ENCODE assay signal across 8 cellular contexts in the genomic region with DNA sequence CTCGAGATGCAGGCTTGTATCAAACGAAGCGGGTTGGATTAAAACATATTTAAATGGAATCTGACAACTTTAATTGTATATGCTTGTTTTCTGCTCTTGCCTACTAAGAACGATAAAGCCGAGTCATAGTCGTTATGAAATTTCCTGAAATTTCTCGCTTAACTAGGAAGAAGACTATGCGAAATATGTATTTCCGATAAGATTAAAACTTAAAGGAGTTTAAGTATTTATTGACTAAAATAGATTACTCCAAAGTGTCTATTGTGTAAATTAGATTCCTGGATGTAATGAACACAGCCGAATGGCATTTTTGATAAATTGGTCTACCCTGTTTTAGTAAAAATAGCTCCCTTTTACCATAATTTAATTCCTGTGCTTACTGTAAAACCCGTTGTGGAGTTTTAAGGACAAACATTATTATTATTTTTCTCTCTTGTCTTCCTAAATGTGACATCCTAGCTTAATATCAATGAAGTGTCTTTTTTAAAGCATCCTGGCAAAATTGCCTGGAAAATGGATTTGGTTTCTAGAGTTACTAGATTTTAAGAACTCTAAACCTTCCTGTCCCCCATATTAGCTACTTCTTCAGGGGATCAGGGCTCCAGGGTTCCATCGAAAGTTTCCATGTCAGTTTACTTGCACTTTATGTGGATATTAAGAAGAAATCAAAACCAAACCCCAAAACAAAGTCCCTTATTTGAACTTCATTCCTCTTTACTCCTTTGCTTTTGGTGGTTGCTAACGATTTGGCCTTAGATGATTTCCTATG. TPM values are rescaled to one million over a fixed set of nuclear protein-coding genes. Genes with fewer than 3 reads are reported as not detected.
A peak's percentile ranks its signal among the peaks of the same experiment; 100 is the strongest.
DNase-seq lines count a peak whose midpoint lies in the region; ATAC-seq, FAIRE-seq and TF ChIP-seq lines count a peak whose summit lies in the region.

No MANE protein-coding gene starts in this region.

- H3K4me3 ChIP-seq in CD4-positive, CD25-positive, alpha-beta regulatory T cell (ENCODE audit: low read depth, low read length), result peak overlapping the region; percentile 58
- H3K4me3 ChIP-seq in NB4 (ENCODE audit: low read depth, low read length) (peak overlapping the region; percentile 56), H1 (ENCODE audit: extremely low read depth in 1 of 4, insufficient read depth in 2 of 4, low read depth in 3 of 4, low read length in 4 of 4) (peak overlapping the region; percentile 59 to 88 (median 70)), neural progenitor cell (peak overlapping the region; percentile 96)

- H3K9ac ChIP-seq in H1 (replicated peaks in 1 of 4; ENCODE audit: extremely low read depth in 1 of 4, low read depth in 3 of 4, low read length in 3 of 4) (no peak overlapping the region), neural progenitor cell (no peak overlapping the region)

- H2AK5ac ChIP-seq in H1 (ENCODE audit: low read depth, low read length), result no peak overlapping the region

- no peak overlapping the region for H2BK12ac ChIP-seq in H1 (ENCODE audit: low read depth, low read length)

- no peak for TF ChIP-seq POLR2A in NB4 (IDR thresholded peaks at IDR 0.05; ENCODE audit: extremely low read depth, insufficient read length)
- TF ChIP-seq POLR2A in H1 (IDR thresholded peaks at IDR 0.05; ENCODE audit: control extremely low read depth in 1 of 2, low read depth in 2 of 2, low read length in 2 of 2), result no peak

- H2BK15ac ChIP-seq in H1 (ENCODE audit: low read length), result no peak overlapping the region

- POLR2A ChIA-PET in H1 (lab: Charles Lee; ENCODE audit: partially characterized antibody), result interaction anchor here (0.7 to 2.6 kb wide), 5 partner anchors 9 to 243 kb away, joined by 3 to 12 read pairs (median 6); no protein-coding TSS in a partner anchor

- no peak for TF ChIP-seq EP300 in H1 (IDR thresholded peaks at IDR 0.05; ENCODE audit: borderline replicate concordance in 1 of 2, low read depth in 2 of 2, low read length in 2 of 2)

- peaks cover 15 to 16% of the 10 kb centered on the region in 2 experiments for H4K20me1 ChIP-seq in H1 (replicated peaks in 1 of 2; ENCODE audit: control insufficient read depth in 1 of 2, insufficient read depth in 2 of 2, low read length in 2 of 2)
- H4K20me1 ChIP-seq in neural progenitor cell (ENCODE audit: low read depth), result peaks cover 58% of the 10 kb centered on the region

- H3K56ac ChIP-seq in H1 (replicated peaks; ENCODE audit: insufficient read length, low read depth, low read length), result no peak overlapping the region

- no peak overlapping the region for H2BK20ac ChIP-seq in H1 (ENCODE audit: low read length)

- H3K27ac Mint-ChIP-seq in CD4-positive, CD25-positive, alpha-beta regulatory T cell, result no peak overlapping the region
- H3K27ac Mint-ChIP-seq in neural progenitor cell, result no peak overlapping the region

- no peak for FAIRE-seq in H1 (lab: Jason Lieb, UNC)

- H2AFZ ChIP-seq in H1 (ENCODE audit: low read length) (no peak overlapping the region), neural progenitor cell (replicated peaks) (no peak overlapping the region)

- H3K4me2 ChIP-seq in H1 (ENCODE audit: insufficient read depth in 1 of 2, low read depth in 2 of 2, low read length in 2 of 2) (peak overlapping the region; percentile 74), neural progenitor cell (peak overlapping the region; percentile 81)

- H3K18ac ChIP-seq in H1 (ENCODE audit: extremely low read depth, low read length), result no peak overlapping the region

- H3K79me2 ChIP-seq in H1 (ENCODE audit: control insufficient read depth in 1 of 2, insufficient read depth in 2 of 2, low read length in 2 of 2) (peaks cover 26 to 65% of the 10 kb centered on the region in 2 experiments), neural progenitor cell (ENCODE audit: low read depth) (peaks cover 65% of the 10 kb centered on the region)

- DNase-seq in CD4-positive, CD25-positive, alpha-beta regulatory T cell, result no peak
- DNase-seq in NB4 (ENCODE audit: low read depth) (no peak), H1 (ENCODE audit: low read depth in 1 of 2, low spot score in 2 of 2) (no peak), neural progenitor cell (ENCODE audit: low spot score) (no peak), NCI-H2029 treated with DMSO at 0.1 percent for 48 hours (lab: John Stamatoyannopoulos, UW) (no peak), GM20000 (ENCODE audit: low spot score) (no peak)

- H3K27me3 Mint-ChIP-seq in CD4-positive, CD25-positive, alpha-beta regulatory T cell, result peaks cover 12% of the 10 kb centered on the region
- H3K27me3 Mint-ChIP-seq in neural progenitor cell (ENCODE audit: insufficient read depth, low read depth), result peaks cover 22% of the 10 kb centered on the region

- no peak overlapping the region for H4K5ac ChIP-seq in H1 (ENCODE audit: insufficient read length, low read depth, low read length)

- H3K14ac ChIP-seq in H1 (ENCODE audit: insufficient read length), result no peak overlapping the region

- H4K91ac ChIP-seq in H1 (replicated peaks; ENCODE audit: insufficient read length, low read length), result no peak overlapping the region

- no peak overlapping the region for H2BK120ac ChIP-seq in H1 (replicated peaks; ENCODE audit: low read depth, low read length)

- H3K36me3 Mint-ChIP-seq in CD4-positive, CD25-positive, alpha-beta regulatory T cell, result peaks cover 3% of the 10 kb centered on the region
- peaks cover 9% of the 10 kb centered on the region for H3K36me3 Mint-ChIP-seq in neural progenitor cell

- TF ChIP-seq CTCF in NB4 (IDR thresholded peaks at IDR 0.05; ENCODE audit: low read depth, low read length), result no peak
- no peak for TF ChIP-seq CTCF in H1 (IDR thresholded peaks at IDR 0.05; ENCODE audit: control extremely low read depth in 1 of 3, insufficient read depth in 1 of 3, low read depth in 1 of 3, low read length in 3 of 3)
- TF ChIP-seq CTCF in neural progenitor cell (IDR thresholded peaks at IDR 0.05), result no peak
- TF ChIP-seq CTCF in GM20000 (IDR thresholded peaks at IDR 0.05; ENCODE audit: extremely low read depth, missing control alignments), result no peak

- 48% methylated on average over 13 of the region's 13 CpGs; no CpG with 5 or more reads in 1 of the 2 experiments for WGBS in H1 (ENCODE audit: extremely low coverage in 1 of 2, insufficient coverage in 1 of 2, insufficient read length in 1 of 2, insufficient replicate concordance in 2 of 2, low coverage in 1 of 2, low lambda C conversion rate in 2 of 2, missing lambda C conversion rate in 1 of 2), 2 experiments

- no peak overlapping the region for H2BK5ac ChIP-seq in H1 (ENCODE audit: low read depth, low read length)

- H3K9me3 ChIP-seq in CD4-positive, CD25-positive, alpha-beta regulatory T cell (ENCODE audit: control insufficient read depth in 2 of 2, low read length in 2 of 2), result no peaks in the 10 kb centered on the region
- H3K9me3 ChIP-seq in H1 (ENCODE audit: insufficient read depth in 2 of 2, low read depth in 1 of 2, low read length in 1 of 2) (no peaks in the 10 kb centered on the region), neural progenitor cell (ENCODE audit: low read depth) (no peaks in the 10 kb centered on the region)

- CTCF ChIA-PET in H1 (lab: Charles Lee; ENCODE audit: partially characterized antibody), result interaction anchor here (0.7 to 3.0 kb wide), 6 partner anchors 11 to 132 kb away, joined by 3 to 13 read pairs (median 3); no protein-coding TSS in a partner anchor

- peaks cover 44% of the 10 kb centered on the region for H3F3A ChIP-seq in neural progenitor cell (ENCODE audit: low read depth)

- H3K4ac ChIP-seq in H1 (replicated peaks; ENCODE audit: insufficient read length, low read depth, low read length), result no peak overlapping the region

- ATAC-seq in CD4-positive, CD25-positive, alpha-beta regulatory T cell (ENCODE audit: low read depth in 2 of 2), result no peak
- ATAC-seq in GM21717 (IDR thresholded peaks at IDR 0.05; ENCODE audit: unreplicated experiment), result no peak
- no peak for ATAC-seq in GM21381 (IDR thresholded peaks at IDR 0.05; ENCODE audit: unreplicated experiment)

- peaks cover 11% of the 10 kb centered on the region; the same call in 1 of the 2 replicates for H3K23me2 ChIP-seq in H1 (ENCODE audit: low read depth, low read length)

- H3K27ac ChIP-seq in CD4-positive, CD25-positive, alpha-beta regulatory T cell (ENCODE audit: insufficient read depth, low read length, poor library complexity, severe bottlenecking), result no peak overlapping the region
- no peak overlapping the region for H3K27ac ChIP-seq in H1 (ENCODE audit: low read depth, low read length)
- no peak overlapping the region for H3K27ac ChIP-seq in neural progenitor cell

- peaks cover 4% of the 10 kb centered on the region for H3K27me3 ChIP-seq in CD4-positive, CD25-positive, alpha-beta regulatory T cell (ENCODE audit: control insufficient read depth, insufficient read depth, low read length)
- H3K27me3 ChIP-seq in H1 (replicated peaks in 1 of 4; ENCODE audit: control insufficient read depth in 3 of 4, extremely low read depth in 1 of 4, insufficient read depth in 3 of 4, low read length in 3 of 4) (peaks cover 0 to 14% (median 7%) of the 10 kb centered on the region in 4 experiments; a peak in 6 of 7 replicates), neural progenitor cell (peaks cover 24% of the 10 kb centered on the region)

- no peak for TF ChIP-seq RAD21 in H1 (IDR thresholded peaks at IDR 0.05 in 1 of 2, conservative IDR thresholded peaks at IDR 0.05 in 1 of 2; ENCODE audit: low read depth in 2 of 2, low read length in 2 of 2)

- peak overlapping the region; percentile 81 to 90 (median 86) for H3K4me3 Mint-ChIP-seq in CD4-positive, CD25-positive, alpha-beta regulatory T cell
- peak overlapping the region; percentile 89 for H3K4me3 Mint-ChIP-seq in neural progenitor cell

- H3K79me1 ChIP-seq in H1 (ENCODE audit: low read depth, low read length), result peaks cover 2% of the 10 kb centered on the region; the same call in 1 of the 2 replicates

- no peak overlapping the region for H3K23ac ChIP-seq in H1 (ENCODE audit: insufficient read length)

- no peaks in the 10 kb centered on the region for H3K9me3 Mint-ChIP-seq in CD4-positive, CD25-positive, alpha-beta regulatory T cell
- peaks cover 2% of the 10 kb centered on the region for H3K9me3 Mint-ChIP-seq in neural progenitor cell

- H3K4me1 Mint-ChIP-seq in CD4-positive, CD25-positive, alpha-beta regulatory T cell, result peaks cover 19 to 33% (median 26%) of the 10 kb centered on the region in 4 donors
- peaks cover 41% of the 10 kb centered on the region for H3K4me1 Mint-ChIP-seq in neural progenitor cell

- no peaks in the 10 kb centered on the region for H3K36me3 ChIP-seq in CD4-positive, CD25-positive, alpha-beta regulatory T cell (ENCODE audit: control insufficient read depth, insufficient read depth, low read length)
- no peaks in the 10 kb centered on the region; a peak in 1 of 8 replicates for H3K36me3 ChIP-seq in H1 (ENCODE audit: control insufficient read depth in 2 of 4, insufficient read depth in 4 of 4, low read length in 3 of 4)
- no peaks in the 10 kb centered on the region for H3K36me3 ChIP-seq in neural progenitor cell

- H3K4me1 ChIP-seq in CD4-positive, CD25-positive, alpha-beta regulatory T cell (ENCODE audit: control insufficient read depth, insufficient read depth, low read length, poor library complexity, severe bottlenecking), result peaks cover 25% of the 10 kb centered on the region
- H3K4me1 ChIP-seq in H1 (replicated peaks in 1 of 4; ENCODE audit: control insufficient read depth in 3 of 4, insufficient read depth in 4 of 4, low read length in 3 of 4), result peaks cover 12 to 29% (median 14%) of the 10 kb centered on the region in 4 experiments
- peaks cover 42% of the 10 kb centered on the region for H3K4me1 ChIP-seq in neural progenitor cell

- H4K8ac ChIP-seq in H1 (ENCODE audit: extremely low read depth, insufficient read depth, low read length), result no peak overlapping the region

RNA-seq across cellular contexts. Expression of a gene that starts 0.7 kb away (rescaled TPM):
- 45.1 TPM for total RNA-seq in CD4-positive, CD25-positive, alpha-beta regulatory T cell
- 1 to 10 TPM; 6.0 to 9.6 (median 7.6) TPM for polyA plus RNA-seq in CD4-positive, CD25-positive, alpha-beta regulatory T cell
- total RNA-seq in H1 (2021; fragmentation: NEBNext Ultra II Directional; extraction: Animal tissue kit (Norgen Biotek cat#: 25700)), result 53.8 and 65.9 TPM in 2 replicates
- polyA plus RNA-seq in H1 (2011; rRNA removed), result 21.6 and 33.1 TPM in 2 replicates
- polyA plus RNA-seq in H1 (2011; cell fraction: cytosol; rRNA removed), result 17.0 TPM
- polyA plus RNA-seq in H1 (2011; cell fraction: nucleus; rRNA removed), result 36.0 TPM
- 21.0 to 31.0 TPM (median 29.1 TPM) in 4 replicates for polyA plus RNA-seq in H1 (2012, experiment 1 of 2)
- polyA plus RNA-seq in H1 (2012, experiment 2 of 2), result 18.8 TPM
- polyA plus RNA-seq in H1 (2013, experiment 1 of 2), result 32.6 TPM
- polyA plus RNA-seq in H1 (2013, experiment 2 of 2), result 35.1 TPM
- polyA minus RNA-seq in H1 (2011; rRNA and poly(A)+ RNA removed), result 34.6 and 44.1 TPM in 2 replicates
- polyA minus RNA-seq in H1 (2011; cell fraction: cytosol; rRNA and poly(A)+ RNA removed), result 30.0 TPM
- 71.2 TPM for polyA minus RNA-seq in H1 (2011; cell fraction: nucleus; rRNA and poly(A)+ RNA removed)
- total RNA-seq in neural progenitor cell (ENCODE audit: low replicate concordance), result 49.1 and 66.4 TPM in 2 replicates
